ENCODE assay signal across 1 cellular context in the genomic region with DNA sequence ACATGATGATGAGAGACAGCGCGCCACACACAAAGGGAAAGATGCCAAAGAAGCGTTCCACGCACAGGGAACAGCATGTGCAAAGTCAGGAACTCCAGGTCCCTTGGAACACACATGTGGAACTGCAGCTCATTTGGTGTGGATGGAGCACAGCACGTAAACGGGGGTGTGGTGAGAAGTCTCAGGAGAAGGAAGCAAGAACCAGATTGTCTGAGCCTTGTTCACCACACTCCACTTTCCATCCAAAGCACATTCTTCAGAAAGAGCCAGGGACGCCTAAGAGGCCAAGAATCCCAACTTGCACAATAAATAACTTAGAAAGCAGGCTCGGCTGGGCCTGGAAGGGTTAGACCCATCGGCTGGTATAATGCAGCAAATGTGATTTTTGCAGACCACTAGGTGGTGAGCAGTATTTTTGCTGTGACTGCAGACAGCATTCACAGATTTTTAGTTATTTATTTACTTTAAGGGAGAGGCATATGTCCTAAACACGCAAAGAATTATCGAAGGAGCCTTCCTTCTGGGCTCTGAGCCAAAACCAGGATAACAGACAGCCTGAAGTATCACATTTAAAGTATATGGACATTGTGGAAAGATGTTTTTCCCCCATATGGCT.
TF ChIP-seq lines count a peak whose summit lies in the region.

No MANE protein-coding gene starts in this region.

TF ChIP-seq in A549, 52 proteins besides CTCF, POLR2A, EP300 and RAD21 (continued from another document):
- TF ChIP-seq, protein P1, sequence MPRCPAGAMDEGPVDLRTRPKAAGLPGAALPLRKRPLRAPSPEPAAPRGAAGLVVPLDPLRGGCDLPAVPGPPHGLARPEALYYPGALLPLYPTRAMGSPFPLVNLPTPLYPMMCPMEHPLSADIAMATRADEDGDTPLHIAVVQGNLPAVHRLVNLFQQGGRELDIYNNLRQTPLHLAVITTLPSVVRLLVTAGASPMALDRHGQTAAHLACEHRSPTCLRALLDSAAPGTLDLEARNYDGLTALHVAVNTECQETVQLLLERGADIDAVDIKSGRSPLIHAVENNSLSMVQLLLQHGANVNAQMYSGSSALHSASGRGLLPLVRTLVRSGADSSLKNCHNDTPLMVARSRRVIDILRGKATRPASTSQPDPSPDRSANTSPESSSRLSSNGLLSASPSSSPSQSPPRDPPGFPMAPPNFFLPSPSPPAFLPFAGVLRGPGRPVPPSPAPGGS (IDR thresholded peaks at IDR 0.05) = no peak; the same call in 2 of the 3 replicates
- TF ChIP-seq, protein P2, sequence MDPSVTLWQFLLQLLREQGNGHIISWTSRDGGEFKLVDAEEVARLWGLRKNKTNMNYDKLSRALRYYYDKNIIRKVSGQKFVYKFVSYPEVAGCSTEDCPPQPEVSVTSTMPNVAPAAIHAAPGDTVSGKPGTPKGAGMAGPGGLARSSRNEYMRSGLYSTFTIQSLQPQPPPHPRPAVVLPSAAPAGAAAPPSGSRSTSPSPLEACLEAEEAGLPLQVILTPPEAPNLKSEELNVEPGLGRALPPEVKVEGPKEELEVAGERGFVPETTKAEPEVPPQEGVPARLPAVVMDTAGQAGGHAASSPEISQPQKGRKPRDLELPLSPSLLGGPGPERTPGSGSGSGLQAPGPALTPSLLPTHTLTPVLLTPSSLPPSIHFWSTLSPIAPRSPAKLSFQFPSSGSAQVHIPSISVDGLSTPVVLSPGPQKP (IDR thresholded peaks at IDR 0.05; ENCODE audit: low read depth, low read length) = no peak
- peak; percentile 18; the same call in 1 of the 2 replicates for TF ChIP-seq JUNB (IDR thresholded peaks at IDR 0.05)
- TF ChIP-seq ESRRA (IDR thresholded peaks at IDR 0.05; ENCODE audit: borderline replicate concordance, low read length) = no peak
- peak; percentile 76; the same call in 1 of the 2 replicates for TF ChIP-seq GATA3 (IDR thresholded peaks at IDR 0.05; ENCODE audit: borderline replicate concordance)
- no peak for TF ChIP-seq FOSL2 (IDR thresholded peaks at IDR 0.05)
- TF ChIP-seq FOSL2 (CRISPR knock-in tag; IDR thresholded peaks at IDR 0.05) = peak; percentile 62
- TF ChIP-seq, protein P3, sequence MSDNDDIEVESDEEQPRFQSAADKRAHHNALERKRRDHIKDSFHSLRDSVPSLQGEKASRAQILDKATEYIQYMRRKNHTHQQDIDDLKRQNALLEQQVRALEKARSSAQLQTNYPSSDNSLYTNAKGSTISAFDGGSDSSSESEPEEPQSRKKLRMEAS (IDR thresholded peaks at IDR 0.05) = peak; percentile 85
- TF ChIP-seq RFX5 (IDR thresholded peaks at IDR 0.05) = no peak
- peak; percentile 85 for TF ChIP-seq SMC3 (IDR thresholded peaks at IDR 0.05)
- peak; percentile 82 for TF ChIP-seq MAFK (IDR thresholded peaks at IDR 0.05; ENCODE audit: partially characterized antibody)
- no peak for TF ChIP-seq PHF8 (IDR thresholded peaks at IDR 0.05; ENCODE audit: borderline replicate concordance, low read depth)
- TF ChIP-seq RCOR1 (IDR thresholded peaks at IDR 0.05; ENCODE audit: low read depth, low read length) = no peak
- TF ChIP-seq FOSB (CRISPR knock-in tag; IDR thresholded peaks at IDR 0.05) = no peak
- TF ChIP-seq, protein P4, sequence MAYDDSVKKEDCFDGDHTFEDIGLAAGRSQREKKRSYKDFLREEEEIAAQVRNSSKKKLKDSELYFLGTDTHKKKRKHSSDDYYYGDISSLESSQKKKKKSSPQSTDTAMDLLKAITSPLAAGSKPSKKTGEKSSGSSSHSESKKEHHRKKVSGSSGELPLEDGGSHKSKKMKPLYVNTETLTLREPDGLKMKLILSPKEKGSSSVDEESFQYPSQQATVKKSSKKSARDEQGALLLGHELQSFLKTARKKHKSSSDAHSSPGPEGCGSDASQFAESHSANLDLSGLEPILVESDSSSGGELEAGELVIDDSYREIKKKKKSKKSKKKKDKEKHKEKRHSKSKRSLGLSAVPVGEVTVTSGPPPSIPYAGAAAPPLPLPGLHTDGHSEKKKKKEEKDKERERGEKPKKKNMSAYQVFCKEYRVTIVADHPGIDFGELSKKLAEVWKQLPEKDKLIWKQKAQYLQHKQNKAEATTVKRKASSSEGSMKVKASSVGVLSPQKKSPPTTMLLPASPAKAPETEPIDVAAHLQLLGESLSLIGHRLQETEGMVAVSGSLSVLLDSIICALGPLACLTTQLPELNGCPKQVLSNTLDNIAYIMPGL (CRISPR knock-in tag; IDR thresholded peaks at IDR 0.05; ENCODE audit: borderline replicate concordance) = no peak
- TF ChIP-seq CBX8 (IDR thresholded peaks at IDR 0.05) = no peak
- no peak for TF ChIP-seq NFE2L2 (conservative IDR thresholded peaks at IDR 0.05; ENCODE audit: low read length)
- no peak for TF ChIP-seq KDM1A (IDR thresholded peaks at IDR 0.05; ENCODE audit: low read depth)
- TF ChIP-seq ZSCAN20 (CRISPR knock-in tag; IDR thresholded peaks at IDR 0.05) = 0 out of 2 replicates have a peak, but pooled peaks have one; percentile 30
- TF ChIP-seq HOXB13 (CRISPR knock-in tag; IDR thresholded peaks at IDR 0.05; ENCODE audit: low read depth) = no peak; the same call in 1 of the 2 replicates
- no peak for TF ChIP-seq HEYL (CRISPR knock-in tag; IDR thresholded peaks at IDR 0.05)
- TF ChIP-seq SREBF2 (IDR thresholded peaks at IDR 0.05) = no peak
- TF ChIP-seq, protein P5, sequence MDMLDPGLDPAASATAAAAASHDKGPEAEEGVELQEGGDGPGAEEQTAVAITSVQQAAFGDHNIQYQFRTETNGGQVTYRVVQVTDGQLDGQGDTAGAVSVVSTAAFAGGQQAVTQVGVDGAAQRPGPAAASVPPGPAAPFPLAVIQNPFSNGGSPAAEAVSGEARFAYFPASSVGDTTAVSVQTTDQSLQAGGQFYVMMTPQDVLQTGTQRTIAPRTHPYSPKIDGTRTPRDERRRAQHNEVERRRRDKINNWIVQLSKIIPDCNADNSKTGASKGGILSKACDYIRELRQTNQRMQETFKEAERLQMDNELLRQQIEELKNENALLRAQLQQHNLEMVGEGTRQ (IDR thresholded peaks at IDR 0.05) = no peak
- no peak for TF ChIP-seq KDM5A (IDR thresholded peaks at IDR 0.05)
- TF ChIP-seq JUN (IDR thresholded peaks at IDR 0.05) = peak; percentile 65 to 73; a peak in 4 of 5 replicates
- no peak for TF ChIP-seq ZFP36 (IDR thresholded peaks at IDR 0.05; ENCODE audit: borderline replicate concordance, partially characterized antibody)
- no peak for TF ChIP-seq RARB (CRISPR knock-in tag; IDR thresholded peaks at IDR 0.05)
- no peak for TF ChIP-seq MAZ (IDR thresholded peaks at IDR 0.05; ENCODE audit: borderline replicate concordance, low read depth, low read length)
- 0 out of 2 replicates have a peak, but pooled peaks have one; percentile 20 for TF ChIP-seq MYC (IDR thresholded peaks at IDR 0.05; ENCODE audit: borderline replicate concordance, low read length)
- TF ChIP-seq ZNF302 (CRISPR knock-in tag; IDR thresholded peaks at IDR 0.05) = no peak; the same call in 1 of the 2 replicates
- no peak for TF ChIP-seq NPAS2 (CRISPR knock-in tag; IDR thresholded peaks at IDR 0.05; ENCODE audit: borderline replicate concordance)
- TF ChIP-seq, protein P6, sequence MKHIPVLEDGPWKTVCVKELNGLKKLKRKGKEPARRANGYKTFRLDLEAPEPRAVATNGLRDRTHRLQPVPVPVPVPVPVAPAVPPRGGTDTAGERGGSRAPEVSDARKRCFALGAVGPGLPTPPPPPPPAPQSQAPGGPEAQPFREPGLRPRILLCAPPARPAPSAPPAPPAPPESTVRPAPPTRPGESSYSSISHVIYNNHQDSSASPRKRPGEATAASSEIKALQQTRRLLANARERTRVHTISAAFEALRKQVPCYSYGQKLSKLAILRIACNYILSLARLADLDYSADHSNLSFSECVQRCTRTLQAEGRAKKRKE (CRISPR knock-in tag; IDR thresholded peaks at IDR 0.05; ENCODE audit: low read depth) = no peak
- TF ChIP-seq BHLHE40 (IDR thresholded peaks at IDR 0.05; ENCODE audit: low read depth, low read length) = no peak
- TF ChIP-seq CHD4 (IDR thresholded peaks at IDR 0.05; ENCODE audit: borderline replicate concordance) = no peak
- TF ChIP-seq NR3C1 (IDR thresholded peaks at IDR 0.05) = no peak
- TF ChIP-seq TFCP2L1 (CRISPR knock-in tag; IDR thresholded peaks at IDR 0.05) = no peak
- TF ChIP-seq, protein P7, sequence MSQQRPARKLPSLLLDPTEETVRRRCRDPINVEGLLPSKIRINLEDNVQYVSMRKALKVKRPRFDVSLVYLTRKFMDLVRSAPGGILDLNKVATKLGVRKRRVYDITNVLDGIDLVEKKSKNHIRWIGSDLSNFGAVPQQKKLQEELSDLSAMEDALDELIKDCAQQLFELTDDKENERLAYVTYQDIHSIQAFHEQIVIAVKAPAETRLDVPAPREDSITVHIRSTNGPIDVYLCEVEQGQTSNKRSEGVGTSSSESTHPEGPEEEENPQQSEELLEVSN (IDR thresholded peaks at IDR 0.05; ENCODE audit: borderline replicate concordance, low read depth) = no peak
- TF ChIP-seq RNF2 (IDR thresholded peaks at IDR 0.05; ENCODE audit: borderline replicate concordance, low read depth) = no peak
- no peak for TF ChIP-seq EHMT2 (IDR thresholded peaks at IDR 0.05; ENCODE audit: low read depth)
- TF ChIP-seq, protein P8, sequence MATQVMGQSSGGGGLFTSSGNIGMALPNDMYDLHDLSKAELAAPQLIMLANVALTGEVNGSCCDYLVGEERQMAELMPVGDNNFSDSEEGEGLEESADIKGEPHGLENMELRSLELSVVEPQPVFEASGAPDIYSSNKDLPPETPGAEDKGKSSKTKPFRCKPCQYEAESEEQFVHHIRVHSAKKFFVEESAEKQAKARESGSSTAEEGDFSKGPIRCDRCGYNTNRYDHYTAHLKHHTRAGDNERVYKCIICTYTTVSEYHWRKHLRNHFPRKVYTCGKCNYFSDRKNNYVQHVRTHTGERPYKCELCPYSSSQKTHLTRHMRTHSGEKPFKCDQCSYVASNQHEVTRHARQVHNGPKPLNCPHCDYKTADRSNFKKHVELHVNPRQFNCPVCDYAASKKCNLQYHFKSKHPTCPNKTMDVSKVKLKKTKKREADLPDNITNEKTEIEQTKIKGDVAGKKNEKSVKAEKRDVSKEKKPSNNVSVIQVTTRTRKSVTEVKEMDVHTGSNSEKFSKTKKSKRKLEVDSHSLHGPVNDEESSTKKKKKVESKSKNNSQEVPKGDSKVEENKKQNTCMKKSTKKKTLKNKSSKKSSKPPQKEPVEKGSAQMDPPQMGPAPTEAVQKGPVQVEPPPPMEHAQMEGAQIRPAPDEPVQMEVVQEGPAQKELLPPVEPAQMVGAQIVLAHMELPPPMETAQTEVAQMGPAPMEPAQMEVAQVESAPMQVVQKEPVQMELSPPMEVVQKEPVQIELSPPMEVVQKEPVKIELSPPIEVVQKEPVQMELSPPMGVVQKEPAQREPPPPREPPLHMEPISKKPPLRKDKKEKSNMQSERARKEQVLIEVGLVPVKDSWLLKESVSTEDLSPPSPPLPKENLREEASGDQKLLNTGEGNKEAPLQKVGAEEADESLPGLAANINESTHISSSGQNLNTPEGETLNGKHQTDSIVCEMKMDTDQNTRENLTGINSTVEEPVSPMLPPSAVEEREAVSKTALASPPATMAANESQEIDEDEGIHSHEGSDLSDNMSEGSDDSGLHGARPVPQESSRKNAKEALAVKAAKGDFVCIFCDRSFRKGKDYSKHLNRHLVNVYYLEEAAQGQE (IDR thresholded peaks at IDR 0.05) = no peak
- TF ChIP-seq, protein P9, sequence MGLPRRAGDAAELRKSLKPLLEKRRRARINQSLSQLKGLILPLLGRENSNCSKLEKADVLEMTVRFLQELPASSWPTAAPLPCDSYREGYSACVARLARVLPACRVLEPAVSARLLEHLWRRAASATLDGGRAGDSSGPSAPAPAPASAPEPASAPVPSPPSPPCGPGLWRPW (IDR thresholded peaks at IDR 0.05) = no peak
- TF ChIP-seq EHF (CRISPR knock-in tag; IDR thresholded peaks at IDR 0.05) = peak; percentile 64; the same call in 1 of the 2 replicates
- TF ChIP-seq TP53 (CRISPR knock-in tag; IDR thresholded peaks at IDR 0.05) = no peak
- TF ChIP-seq HOXB5 (CRISPR knock-in tag; IDR thresholded peaks at IDR 0.05) = peak; percentile 27; the same call in 1 of the 2 replicates
- TF ChIP-seq CEBPB (IDR thresholded peaks at IDR 0.05) = peak in 1 of 2 experiments; percentile 90; a peak in 2 of 4 replicates
- TF ChIP-seq FOXS1 (CRISPR knock-in tag; IDR thresholded peaks at IDR 0.05) = 0 out of 2 replicates have a peak, but pooled peaks have one; percentile 6
- no peak for TF ChIP-seq HOXA7 (CRISPR knock-in tag; IDR thresholded peaks at IDR 0.05)
